8 cellular contexts compared by ENCODE assay signal in genomic region chr4:88007304-88008132, GRCh38. TPM values are rescaled to one million over a fixed set of nuclear protein-coding genes. Genes with fewer than 3 reads are reported as not detected.
A peak's percentile ranks its signal among the peaks of the same experiment; 100 is the strongest.
DNase-seq lines count a peak whose midpoint lies in the region; ATAC-seq lines count a peak whose summit lies in the region.

Gene PKD2, plus strand, starts transcription at chr4:88007635. Its CDS starts 99 bp downstream, at chr4:88007734.

- peaks cover 25% of the 10 kb centered on the region for H3K4me1 Mint-ChIP-seq in activated CD8-positive, alpha-beta T cell treated with anti-CD3 and anti-CD28 coated beads, Interleukin-2, amount 10 ng/mL, durations not matched to agents 7 days and 5 days (ENCODE audit: low read depth)

- peak within 1 kb of the TSS; percentile 81 for H3K4me3 Mint-ChIP-seq in activated CD8-positive, alpha-beta T cell treated with anti-CD3 and anti-CD28 coated beads, Interleukin-2, amount 10 ng/mL, durations not matched to agents 7 days and 5 days

- H3K36me3 Mint-ChIP-seq in activated CD8-positive, alpha-beta T cell treated with anti-CD3 and anti-CD28 coated beads, Interleukin-2, amount 10 ng/mL, durations not matched to agents 7 days and 5 days (ENCODE audit: low read depth) = peaks cover 1% of the 10 kb centered on the region

- peaks cover 31% of the 10 kb centered on the region for H3K27me3 Mint-ChIP-seq in activated CD8-positive, alpha-beta T cell treated with anti-CD3 and anti-CD28 coated beads, Interleukin-2, amount 10 ng/mL, durations not matched to agents 7 days and 5 days (ENCODE audit: low read depth)

- DNase-seq in AG20443 (ENCODE audit: low spot score) = peak; percentile 95
- DNase-seq in NCI-H748 (lab: John Stamatoyannopoulos, UW; ENCODE audit: unreplicated experiment) = peak; percentile 73
- DNase-seq in activated CD8-positive, alpha-beta T cell treated with anti-CD3 and anti-CD28 coated beads, Interleukin-2, amount 10 ng/mL, durations not matched to agents 7 days and 5 days = peak; percentile 82
- peak; percentile 36 for DNase-seq in effector CD8-positive, alpha-beta T cell (lab: John Stamatoyannopoulos, UW)
- DNase-seq in medulla oblongata (ENCODE audit: extremely low spot score) = peak; percentile 88
- peak; percentile 64 for DNase-seq in stimulated activated CD8-positive, alpha-beta memory T cell treated with anti-CD3 and anti-CD28 coated beads, Interleukin-12 subunit alpha, Interleukin-12 subunit beta, amount 100 ng/mL, for 1 hour (ENCODE audit: low read depth)

- no peaks in the 10 kb centered on the region for H3K9me3 Mint-ChIP-seq in activated CD8-positive, alpha-beta T cell treated with anti-CD3 and anti-CD28 coated beads, Interleukin-2, amount 10 ng/mL, durations not matched to agents 7 days and 5 days (ENCODE audit: insufficient read depth)

- ATAC-seq in GM18873 (IDR thresholded peaks at IDR 0.05; ENCODE audit: low FRiP score, unreplicated experiment) = peak; percentile 67
- peak; percentile 85 for ATAC-seq in HG03108 (IDR thresholded peaks at IDR 0.05; ENCODE audit: unreplicated experiment)
- ATAC-seq in activated CD8-positive, alpha-beta T cell treated with anti-CD3 and anti-CD28 coated beads, Interleukin-2, amount 10 ng/mL, durations not matched to agents 7 days and 5 days = peak; percentile 94

- H3K27ac Mint-ChIP-seq in activated CD8-positive, alpha-beta T cell treated with anti-CD3 and anti-CD28 coated beads, Interleukin-2, amount 10 ng/mL, durations not matched to agents 7 days and 5 days = peak within 1 kb of the TSS; percentile 66

- POLR2A ChIA-PET in activated CD8-positive, alpha-beta T cell treated with anti-CD3 and anti-CD28 coated beads, Interleukin-2, amount 10 ng/mL, durations not matched to agents 7 days and 5 days (lab: Charles Lee) = no interaction called here

- CTCF ChIA-PET in activated CD8-positive, alpha-beta T cell treated with anti-CD3 and anti-CD28 coated beads, Interleukin-2, amount 10 ng/mL, durations not matched to agents 7 days and 5 days (lab: Charles Lee) = interaction anchor here (0.7 to 0.9 kb wide), 2 partner anchors 22 to 32 kb away, joined by 3 read pairs; partner anchors contain the start of gene SPP1

RNA-seq across cellular contexts. Expression of gene PKD2, which starts in this region (rescaled TPM):
- 1 to 10 TPM; 7.4 to 7.7 TPM for total RNA-seq in activated CD8-positive, alpha-beta T cell treated with anti-CD3 and anti-CD28 coated beads, Interleukin-2, amount 10 ng/mL, durations not matched to agents 7 days and 5 days

Comparison
In these comparisons a context has a peak if more than half of its experiments do, and no peak if none do; other contexts are left out.
1. Peak in every context shown above with its lines: DNase-seq and ATAC-seq.
2. DNase-seq: peak in every context shown above with its lines; median percentile 95 in AG20443; 88 in medulla oblongata; 82 in activated CD8-positive, alpha-beta T cell treated with anti-CD3 and anti-CD28 coated beads, Interleukin-2, amount 10 ng/mL, durations not matched to agents 7 days and 5 days; 73 in NCI-H748; 64 in stimulated activated CD8-positive, alpha-beta memory T cell treated with anti-CD3 and anti-CD28 coated beads, Interleukin-12 subunit alpha, Interleukin-12 subunit beta, amount 100 ng/mL, for 1 hour; 36 in effector CD8-positive, alpha-beta T cell.